Comparison of ENCODE assay signal across 17 cellular contexts in the genomic region with DNA sequence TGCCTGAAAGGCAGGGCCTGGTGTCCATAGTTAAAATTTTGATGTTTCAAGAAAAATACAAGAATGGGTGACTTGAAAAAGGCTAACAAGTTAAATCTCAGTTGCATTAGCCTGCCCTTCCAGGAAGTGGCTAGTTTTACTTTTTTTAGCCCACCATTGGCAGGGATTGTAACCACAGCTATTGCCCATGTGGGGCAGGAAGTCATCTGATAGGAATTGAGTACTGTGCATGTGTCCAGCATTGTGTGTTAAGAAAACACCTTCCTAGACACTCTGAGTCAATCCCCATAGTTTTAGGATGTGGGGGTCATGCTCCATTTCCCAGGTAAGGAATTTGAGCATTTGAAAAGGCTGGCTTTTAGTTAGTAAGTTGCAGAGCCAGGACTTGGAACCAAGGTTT. TPM values are rescaled to one million over a fixed set of nuclear protein-coding genes. Genes with fewer than 3 reads are reported as not detected.
DNase-seq lines count a peak whose midpoint lies in the region; ATAC-seq, FAIRE-seq and TF ChIP-seq lines count a peak whose summit lies in the region.
"Had no signal": no experiment of that assay in that cellular context is flagged by ENCODE, and none has a peak within 500 bp of the region (broad histone marks: within the 10 kb centered on the region; RNA-seq: fewer than 3 reads in every experiment).

No MANE protein-coding gene starts in this region.

- no peak for ATAC-seq in GM19023 (IDR thresholded peaks at IDR 0.05; ENCODE audit: unreplicated experiment)
- ATAC-seq: lower lobe of right lung had no signal

- no peak for TF ChIP-seq CTCF in astrocyte (IDR thresholded peaks at IDR 0.05; ENCODE audit: insufficient read depth, low read depth, low read length)

- H3K4me1 Mint-ChIP-seq in astrocyte (ENCODE audit: low read depth, unreplicated experiment), result peaks cover 11% of the 10 kb centered on the region

- H3K4me3 ChIP-seq in astrocyte (ENCODE audit: insufficient read depth, low read depth, low read length), result no peak overlapping the region
- H3K4me3 ChIP-seq: lower lobe of right lung, stomach had no signal

- no peaks in the 10 kb centered on the region for H3K27me3 ChIP-seq in astrocyte (ENCODE audit: insufficient read depth, low read length)
- H3K27me3 ChIP-seq: stomach had no signal

- H3K4me2 ChIP-seq in astrocyte (ENCODE audit: low read length), result peak overlapping the region; percentile 40

- no peak overlapping the region for H2AFZ ChIP-seq in astrocyte (ENCODE audit: low read depth, low read length)

- H3K4me1 ChIP-seq in astrocyte (ENCODE audit: insufficient read depth, low read length), result peaks cover 3% of the 10 kb centered on the region
- H3K4me1 ChIP-seq: lower lobe of right lung, stomach had no signal

- H3K9me3 ChIP-seq in astrocyte (ENCODE audit: insufficient read depth, low read depth, low read length), result no peaks in the 10 kb centered on the region
- H3K9me3 ChIP-seq: lower lobe of right lung, stomach had no signal

- H4K20me1 ChIP-seq in astrocyte (ENCODE audit: insufficient read depth, low read length), result no peaks in the 10 kb centered on the region

- H3K27ac Mint-ChIP-seq in astrocyte (ENCODE audit: unreplicated experiment), result no peak overlapping the region
- H3K27ac Mint-ChIP-seq: activated T-helper 2 cell treated with anti-CD3 and anti-CD28 coated beads, Interferon-gamma antibody, Interleukin-2, Interleukin-4, amounts not matched to agents 10 μg/mL and 5 μg/mL and 100 μg/mL, durations not matched to agents 14 hours and 24 hours and 36 hours had no signal

- H3K9me3 Mint-ChIP-seq in astrocyte (ENCODE audit: unreplicated experiment), result no peaks in the 10 kb centered on the region
- H3K9me3 Mint-ChIP-seq: activated T-helper 2 cell treated with anti-CD3 and anti-CD28 coated beads, Interferon-gamma antibody, Interleukin-2, Interleukin-4, amounts not matched to agents 10 μg/mL and 5 μg/mL and 100 μg/mL, durations not matched to agents 14 hours and 24 hours and 36 hours had no signal

- DNase-seq in AG08395 (ENCODE audit: low spot score), result peak; percentile 44
- DNase-seq in HCEC 1CT, result peak; percentile 9
- DNase-seq in astrocyte (ENCODE audit: low read depth), result peak; percentile 48
- peak; percentile 57 for DNase-seq in glomerular visceral epithelial cell (ENCODE audit: extremely low spot score)
- DNase-seq in inferior parietal cortex (ENCODE audit: extremely low spot score), result no peak
- DNase-seq in activated CD4-positive, alpha-beta T cell treated with anti-CD3 and anti-CD28 coated beads, Interleukin-2, amount 50 U/mL, for 4 hours, result no peak
- no peak for DNase-seq in iPS-NIHi11 (ENCODE audit: low spot score)
- DNase-seq: amygdala, cortex of kidney, DMS 273 treated with DMSO at 0.1 percent for 48 hours, lower lobe of right lung, NCI-H1930, OCI-M1, stomach had no signal

- no peak overlapping the region for H3K27ac ChIP-seq in astrocyte (ENCODE audit: low read depth, low read length)
- H3K27ac ChIP-seq: lower lobe of right lung, stomach had no signal

- no peak overlapping the region for H3K9ac ChIP-seq in astrocyte (ENCODE audit: low read length)

- no peaks in the 10 kb centered on the region for H3K79me2 ChIP-seq in astrocyte (ENCODE audit: insufficient read depth, low read length)

- H3K4me3 Mint-ChIP-seq in astrocyte (ENCODE audit: unreplicated experiment), result no peak overlapping the region

- no peaks in the 10 kb centered on the region for H3K27me3 Mint-ChIP-seq in astrocyte (ENCODE audit: low read depth, unreplicated experiment)

- peak; percentile 77 for FAIRE-seq in astrocyte (lab: Jason Lieb, UNC)
- FAIRE-seq: urothelium cell line had no signal

- H3K36me3 Mint-ChIP-seq in astrocyte (ENCODE audit: low read depth, unreplicated experiment), result peaks cover 2% of the 10 kb centered on the region

- no peaks in the 10 kb centered on the region for H3K36me3 ChIP-seq in astrocyte (ENCODE audit: insufficient read depth, low read length)
- H3K36me3 ChIP-seq: lower lobe of right lung had no signal

RNA-seq across cellular contexts. Expression of a gene that starts 26.9 kb away (rescaled TPM):
- 33.7 and 39.2 TPM in 2 replicates for total RNA-seq in astrocyte

Comparison
In these comparisons a context has a peak if more than half of its experiments do, and no peak if none do; other contexts are left out.
1. DNase-seq: peak in AG08395 (single experiment), HCEC 1CT (single experiment), astrocyte (single experiment) and glomerular visceral epithelial cell (single experiment); none in inferior parietal cortex (single experiment), activated CD4-positive, alpha-beta T cell treated with anti-CD3 and anti-CD28 coated beads, Interleukin-2, amount 50 U/mL, for 4 hours (0 of 2) and iPS-NIHi11 (single experiment).